Comparison of ENCODE assay signal across 8 cellular contexts in the genomic region with DNA sequence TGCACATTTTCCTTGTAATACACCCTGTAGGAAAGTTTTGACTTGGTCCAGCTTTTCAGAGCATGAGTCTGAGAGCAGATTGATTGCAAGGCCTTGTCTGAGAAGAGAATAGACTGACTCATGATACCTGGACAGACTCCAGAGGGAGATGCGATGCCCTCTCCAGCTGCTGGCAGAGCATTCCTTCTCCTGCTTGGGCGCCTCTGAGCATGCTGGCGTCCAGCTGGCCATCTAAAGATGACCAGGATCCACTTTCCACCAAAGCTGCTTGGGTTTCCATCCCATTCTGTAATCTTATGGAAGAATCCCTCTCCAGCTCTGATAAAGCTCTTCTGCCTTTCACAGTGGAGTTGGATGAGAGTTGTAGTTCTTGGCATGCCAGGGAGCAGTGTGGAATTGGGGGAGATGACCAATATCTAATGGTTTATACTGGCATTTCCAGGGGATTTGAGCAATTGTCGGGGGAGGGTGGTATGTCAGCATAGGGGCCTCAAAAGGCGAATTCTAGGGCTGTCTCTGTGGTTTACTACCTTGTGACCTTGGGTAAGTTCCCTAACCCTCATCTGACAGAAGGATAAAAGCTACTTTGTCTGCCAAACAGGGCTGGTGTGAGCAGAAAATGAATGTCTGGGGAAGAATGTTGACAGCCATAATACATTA. TPM values are rescaled to one million over a fixed set of nuclear protein-coding genes. Genes with fewer than 3 reads are reported as not detected.
DNase-seq lines count a peak whose midpoint lies in the region; ATAC-seq and TF ChIP-seq lines count a peak whose summit lies in the region.

No MANE protein-coding gene starts in this region.

- DNase-seq in GM12865 (ENCODE audit: low read depth) (peak; percentile 33), SJSA1 (ENCODE audit: low read depth in 1 of 2, low spot score in 2 of 2) (peak; percentile 55 to 72), esophagus muscularis mucosa (ENCODE audit: extremely low spot score) (no peak), H7 (no peak), OCI-M2 (lab: John Stamatoyannopoulos, UW; ENCODE audit: unreplicated experiment) (no peak), NCI-H146 treated with DMSO at 0.1 percent for 48 hours (lab: John Stamatoyannopoulos, UW; ENCODE audit: unreplicated experiment) (no peak)

- TF ChIP-seq POLR2A in esophagus muscularis mucosa (IDR thresholded peaks at IDR 0.05; ENCODE audit: low read depth): no peak

- 45% methylated on average over 3 of the region's 5 CpGs for WGBS in esophagus muscularis mucosa

- H3K27me3 ChIP-seq in SJSA1 (replicated peaks) (no peaks in the 10 kb centered on the region), esophagus muscularis mucosa (no peaks in the 10 kb centered on the region), parathyroid adenoma (ENCODE audit: control insufficient read depth, insufficient read depth, low read length) (no peaks in the 10 kb centered on the region), H7 (ENCODE audit: control insufficient read depth, insufficient read depth, low read length) (no peaks in the 10 kb centered on the region)

- H3K9me3 ChIP-seq in SJSA1 (replicated peaks): no peaks in the 10 kb centered on the region
- no peaks in the 10 kb centered on the region for H3K9me3 ChIP-seq in esophagus muscularis mucosa
- H3K9me3 ChIP-seq in parathyroid adenoma (ENCODE audit: control insufficient read depth, low read length): no peaks in the 10 kb centered on the region

- H3K27ac ChIP-seq in SJSA1: peak overlapping the region; percentile 24; the same call in 1 of the 2 replicates
- H3K27ac ChIP-seq in esophagus muscularis mucosa (replicated peaks in 1 of 4): peak overlapping the region; percentile 75 to 84 (median 78)
- peak overlapping the region; percentile 33 for H3K27ac ChIP-seq in parathyroid adenoma

- H3K36me3 ChIP-seq in SJSA1 (peaks cover 41% of the 10 kb centered on the region), esophagus muscularis mucosa (no peaks in the 10 kb centered on the region), parathyroid adenoma (ENCODE audit: control insufficient read depth, insufficient read depth, low read length) (no peaks in the 10 kb centered on the region), H7 (replicated peaks; ENCODE audit: control insufficient read depth, insufficient read depth, low read length) (no peaks in the 10 kb centered on the region)

- H3K9ac ChIP-seq in parathyroid adenoma: no peak overlapping the region

- H3K4me2 ChIP-seq in parathyroid adenoma (ENCODE audit: low read length): no peak overlapping the region

- ATAC-seq in GM18517 (IDR thresholded peaks at IDR 0.05; ENCODE audit: unreplicated experiment): no peak

- H3K4me3 ChIP-seq in GM12865 (ENCODE audit: low read depth, low read length): peak overlapping the region; percentile 47
- no peak overlapping the region for H3K4me3 ChIP-seq in SJSA1
- peak overlapping the region; percentile 34 to 54 (median 46) for H3K4me3 ChIP-seq in esophagus muscularis mucosa
- H3K4me3 ChIP-seq in parathyroid adenoma (ENCODE audit: low read depth, low read length): no peak overlapping the region
- H3K4me3 ChIP-seq in H7 (ENCODE audit: insufficient read depth, low read depth, low read length): no peak overlapping the region

- intact Hi-C loops in esophagus muscularis mucosa (cut with DNase I): no loop called here

- no peak for TF ChIP-seq EP300 in esophagus muscularis mucosa (IDR thresholded peaks at IDR 0.05)

- TF ChIP-seq CTCF in GM12865 (IDR thresholded peaks at IDR 0.05; ENCODE audit: insufficient read depth, low read depth, low read length, missing control alignments): no peak
- no peak for TF ChIP-seq CTCF in esophagus muscularis mucosa (IDR thresholded peaks at IDR 0.05)
- no peak for TF ChIP-seq CTCF in parathyroid adenoma (IDR thresholded peaks at IDR 0.05)

- no peak overlapping the region for H2AFZ ChIP-seq in parathyroid adenoma

- peaks cover 43% of the 10 kb centered on the region for H3K4me1 ChIP-seq in SJSA1 (replicated peaks)
- peaks cover 57 to 91% (median 80%) of the 10 kb centered on the region in 4 donors for H3K4me1 ChIP-seq in esophagus muscularis mucosa
- H3K4me1 ChIP-seq in parathyroid adenoma: peaks cover 7% of the 10 kb centered on the region

- peaks cover 33% of the 10 kb centered on the region for H3K79me2 ChIP-seq in parathyroid adenoma

RNA-seq across cellular contexts. Expression of a gene that starts 19.5 kb away (rescaled TPM):
- 97.4 and 141 TPM in 2 replicates for total RNA-seq in SJSA1 (2014; rRNA removed; shearing (Covaris generic))
- 100 to 1,000 TPM in 2 of 4 donors, 10 to 100 TPM in 2; 70.2 to 110 (median 98.3) TPM for total RNA-seq in esophagus muscularis mucosa
- total RNA-seq in H7 (2014; rRNA removed; shearing (Covaris generic)): 111 and 124 TPM in 2 replicates

RNA-seq across cellular contexts. Expression of a gene that starts 34.3 kb away (rescaled TPM):
- total RNA-seq in SJSA1 (2014; rRNA removed; shearing (Covaris generic)): 8.3 and 20.0 TPM in 2 replicates
- total RNA-seq in esophagus muscularis mucosa: 10 to 100 TPM; 22.0 to 52.6 (median 35.3) TPM
- total RNA-seq in H7 (2014; rRNA removed; shearing (Covaris generic)): 38.9 and 40.4 TPM in 2 replicates

RNA-seq across cellular contexts. Expression of a gene that starts 50.6 kb away (rescaled TPM):
- total RNA-seq in SJSA1 (2014; rRNA removed; shearing (Covaris generic)): not detected in 2 replicates
- total RNA-seq in esophagus muscularis mucosa: not detected
- 0.07 TPM in 1 of 2 replicates, not detected in the other for total RNA-seq in H7 (2014; rRNA removed; shearing (Covaris generic))

RNA-seq across cellular contexts. Expression of a gene that starts 53.9 kb away (rescaled TPM):
- 129 and 138 TPM in 2 replicates for total RNA-seq in SJSA1 (2014; rRNA removed; shearing (Covaris generic))
- 10 to 100 TPM; 26.2 to 43.9 (median 37.5) TPM for total RNA-seq in esophagus muscularis mucosa
- total RNA-seq in H7 (2014; rRNA removed; shearing (Covaris generic)): 69.5 and 80.0 TPM in 2 replicates

Comparison
In these comparisons a context has a peak if more than half of its experiments do, and no peak if none do; other contexts are left out.
1. DNase-seq: peak in GM12865 (single experiment) and SJSA1 (2 of 2); none in esophagus muscularis mucosa (single experiment), H7 (single experiment), OCI-M2 (single experiment) and NCI-H146 treated with DMSO at 0.1 percent for 48 hours (single experiment).
2. H3K4me3 ChIP-seq: peak in GM12865 (single experiment) and esophagus muscularis mucosa (4 of 4); none in SJSA1 (single experiment), parathyroid adenoma (single experiment) and H7 (single experiment).
3. H3K27ac ChIP-seq: peak in every context shown above with its lines; median percentile 78 in esophagus muscularis mucosa; 33 in parathyroid adenoma; 24 in SJSA1.